10 cellular contexts compared by ENCODE assay signal in genomic region chr7:2412587-2413201, GRCh38. TPM values are rescaled to one million over a fixed set of nuclear protein-coding genes. Genes with fewer than 3 reads are reported as not detected.
DNase-seq lines count a peak whose midpoint lies in the region; ATAC-seq and TF ChIP-seq lines count a peak whose summit lies in the region.
"Had no signal": no experiment of that assay in that cellular context is flagged by ENCODE, and none has a peak within 500 bp of the region (broad histone marks: within the 10 kb centered on the region; RNA-seq: fewer than 3 reads in every experiment).

No MANE protein-coding gene starts in this region.

- peak overlapping the region in 5 of 10 donors; percentile 5 to 91 (median 60) for H3K27ac Mint-ChIP-seq in naive thymus-derived CD8-positive, alpha-beta T cell
- H3K27ac Mint-ChIP-seq: activated T-helper 1 cell treated with anti-CD3 and anti-CD28 coated beads, Interleukin-12 subunit alpha, Interleukin-12 subunit beta, Interleukin-2, Interleukin-4 antibody, amounts not matched to agents 30 ng/mL and 10 ng/mL and 1 ng/mL, durations not matched to agents 14 hours and 24 hours and 36 hours had no signal

- peaks cover 0 to 12% (median 5%) of the 10 kb centered on the region in 3 donors for H3K36me3 Mint-ChIP-seq in naive thymus-derived CD8-positive, alpha-beta T cell

- peak; percentile 23 for DNase-seq in amniotic epithelial cell (ENCODE audit: low read depth)
- no peak for DNase-seq in left lobe of liver (ENCODE audit: low spot score)
- no peak for DNase-seq in tibial artery
- DNase-seq in NCI-H146 treated with DMSO at 0.1 percent for 48 hours (lab: John Stamatoyannopoulos, UW; ENCODE audit: unreplicated experiment), result no peak
- no peak for DNase-seq in naive thymus-derived CD8-positive, alpha-beta T cell
- DNase-seq: retina had no signal

- no peaks in the 10 kb centered on the region for H3K27me3 ChIP-seq in HUES48 (ENCODE audit: control insufficient read depth, insufficient read depth, low read length)
- no peaks in the 10 kb centered on the region for H3K27me3 ChIP-seq in tibial artery

- no peak overlapping the region for H3K4me3 ChIP-seq in HUES48 (ENCODE audit: low read depth, low read length)
- H3K4me3 ChIP-seq in tibial artery, result no peak overlapping the region

- peak; percentile 16 for ATAC-seq in left lobe of liver
- no peak for ATAC-seq in naive thymus-derived CD8-positive, alpha-beta T cell
- ATAC-seq in HG02884 (IDR thresholded peaks at IDR 0.05; ENCODE audit: unreplicated experiment), result no peak

- H3K9ac ChIP-seq in HUES48 (ENCODE audit: low read depth, low read length), result no peak overlapping the region

- peaks cover 6% of the 10 kb centered on the region; the same call in 1 of the 2 replicates for H3K4me1 ChIP-seq in HUES48 (ENCODE audit: control insufficient read depth, insufficient read depth, low read length)
- H3K4me1 ChIP-seq in tibial artery, result peaks cover 0 to 43% (median 15%) of the 10 kb centered on the region in 4 donors

- H3K36me3 ChIP-seq in HUES48 (ENCODE audit: control insufficient read depth, insufficient read depth, low read length), result no peaks in the 10 kb centered on the region
- H3K36me3 ChIP-seq in tibial artery, result no peaks in the 10 kb centered on the region

- intact Hi-C loops in tibial artery (cut with DNase I; ENCODE audit: low total_unique reads), result no loop called here

- TF ChIP-seq CTCF in tibial artery (IDR thresholded peaks at IDR 0.05), result no peak

- H3K9me3 ChIP-seq in HUES48 (ENCODE audit: control insufficient read depth, insufficient read depth, low read length) (no peaks in the 10 kb centered on the region), tibial artery (no peaks in the 10 kb centered on the region)

- H3K4me1 Mint-ChIP-seq in naive thymus-derived CD8-positive, alpha-beta T cell, result peaks cover 37 to 77% (median 58%) of the 10 kb centered on the region in 4 donors

- H3K27me3 Mint-ChIP-seq in naive thymus-derived CD8-positive, alpha-beta T cell, result no peaks in the 10 kb centered on the region

- POLR2A ChIA-PET in naive thymus-derived CD8-positive, alpha-beta T cell (lab: Charles Lee), result interaction anchor here (1.7 kb wide), 1 partner anchor 8 kb away, joined by 5 read pairs; no protein-coding TSS in a partner anchor

- peak overlapping the region in 1 of 10 donors; percentile 31 for H3K4me3 Mint-ChIP-seq in naive thymus-derived CD8-positive, alpha-beta T cell
- H3K4me3 Mint-ChIP-seq: activated T-helper 1 cell treated with anti-CD3 and anti-CD28 coated beads, Interleukin-12 subunit alpha, Interleukin-12 subunit beta, Interleukin-2, Interleukin-4 antibody, amounts not matched to agents 30 ng/mL and 10 ng/mL and 1 ng/mL, durations not matched to agents 14 hours and 24 hours and 36 hours had no signal

- H3K27ac ChIP-seq in HUES48 (ENCODE audit: low read depth, low read length) (peak overlapping the region; percentile 24), tibial artery (peak overlapping the region; percentile 34 to 62)
- H3K27ac ChIP-seq: epithelial cell of prostate had no signal

- H3K9me3 Mint-ChIP-seq in naive thymus-derived CD8-positive, alpha-beta T cell, result no peaks in the 10 kb centered on the region
- H3K9me3 Mint-ChIP-seq: activated T-helper 1 cell treated with anti-CD3 and anti-CD28 coated beads, Interleukin-12 subunit alpha, Interleukin-12 subunit beta, Interleukin-2, Interleukin-4 antibody, amounts not matched to agents 30 ng/mL and 10 ng/mL and 1 ng/mL, durations not matched to agents 14 hours and 24 hours and 36 hours had no signal

RNA-seq across cellular contexts. Expression of gene CHST12, which starts 9.3 kb away (rescaled TPM):
- total RNA-seq in left lobe of liver, result 8.2 TPM
- 10 to 100 TPM; 19.2 to 19.7 TPM for total RNA-seq in naive thymus-derived CD8-positive, alpha-beta T cell
- polyA plus RNA-seq in naive thymus-derived CD8-positive, alpha-beta T cell, result 10 to 100 TPM in 2 of 3 donors, 1 to 10 TPM in 1; 8.9 to 21.7 (median 16.5) TPM

RNA-seq across cellular contexts. Expression of gene EIF3B, which starts 58.1 kb away (rescaled TPM):
- 62.6 TPM for total RNA-seq in left lobe of liver
- total RNA-seq in naive thymus-derived CD8-positive, alpha-beta T cell, result 100 to 1,000 TPM; 153 to 162 TPM
- polyA plus RNA-seq in naive thymus-derived CD8-positive, alpha-beta T cell, result 100 to 1,000 TPM in 2 of 3 donors, 10 to 100 TPM in 1; 96.5 to 164 (median 114) TPM
